Comparison of ENCODE assay signal across 8 cellular contexts in genomic region chr19:797528-798414, GRCh38. TPM values are rescaled to one million over a fixed set of nuclear protein-coding genes. Genes with fewer than 3 reads are reported as not detected.
DNase-seq lines count a peak whose midpoint lies in the region; ATAC-seq and TF ChIP-seq lines count a peak whose summit lies in the region.

No MANE protein-coding gene starts in this region.

- no peaks in the 10 kb centered on the region for H3K27me3 Mint-ChIP-seq in activated CD4-positive, alpha-beta T cell treated with anti-CD3 and anti-CD28 coated beads for 36 hours

- POLR2A ChIA-PET in activated CD4-positive, alpha-beta T cell treated with anti-CD3 and anti-CD28 coated beads for 36 hours (lab: Charles Lee), result interaction anchor here (0.7 to 1.4 kb wide), 3 partner anchors 10 to 471 kb away, joined by 4 to 6 read pairs (median 4); partner anchors contain the start of gene CIRBP

- no peaks in the 10 kb centered on the region for H3K9me3 Mint-ChIP-seq in activated CD4-positive, alpha-beta T cell treated with anti-CD3 and anti-CD28 coated beads for 36 hours (ENCODE audit: low read depth)

- CTCF ChIA-PET in activated CD4-positive, alpha-beta T cell treated with anti-CD3 and anti-CD28 coated beads for 36 hours (lab: Charles Lee), result no interaction called here

- H3K27ac Mint-ChIP-seq in activated CD4-positive, alpha-beta T cell treated with anti-CD3 and anti-CD28 coated beads for 36 hours, result peak overlapping the region; percentile 90

- H3K4me3 ChIP-seq in choroid plexus epithelial cell (ENCODE audit: low read depth, low read length), result peak overlapping the region; percentile 84

- peaks cover 32% of the 10 kb centered on the region for H3K4me1 Mint-ChIP-seq in activated CD4-positive, alpha-beta T cell treated with anti-CD3 and anti-CD28 coated beads for 36 hours

- intact Hi-C loops in activated CD4-positive, alpha-beta T cell treated with anti-CD3 and anti-CD28 coated beads for 36 hours (cut with DNase I, micrococcal nuclease), result loop anchor here (1.0 to 5.0 kb wide), 29 partner anchors 27 to 1065 kb away; partner anchors contain the start of genes RNF126 (in 2 of the 2), ARHGAP45 (in 1 of the 2), BSG (in 1 of the 2) and CDC34 (in 1 of the 2)
- intact Hi-C loops in left colon (cut with DNase I, micrococcal nuclease), result no loop called here

- in situ Hi-C loops in ACHN (cut with HindIII; ENCODE audit: low pct_ligation_motif_present, low pct_unique_long_range_greater_than_20kb, low sequenced_read_pairs), result no loop called here

- H3K36me3 Mint-ChIP-seq in activated CD4-positive, alpha-beta T cell treated with anti-CD3 and anti-CD28 coated beads for 36 hours (ENCODE audit: low read depth), result peaks cover 38% of the 10 kb centered on the region

- no peak for TF ChIP-seq CTCF in choroid plexus epithelial cell (conservative IDR thresholded peaks at IDR 0.05; ENCODE audit: low read depth, low read length)

- DNase-seq in ACHN, result peak; percentile 87
- peak; percentile 89 for DNase-seq in NCI-H226
- peak; percentile 95 for DNase-seq in activated CD4-positive, alpha-beta T cell treated with anti-CD3 and anti-CD28 coated beads for 36 hours
- peak; percentile 92 for DNase-seq in choroid plexus epithelial cell (ENCODE audit: low read depth)
- DNase-seq in left colon, result peak; percentile 86 to 93
- DNase-seq in stimulated activated CD4-positive, alpha-beta T cell treated with anti-CD3 and anti-CD28 coated beads, Interleukin-1b, Interleukin-23, amount 100 ng/mL, for 24 hours (ENCODE audit: low read depth in 4 of 4, low spot score in 1 of 4), result peak; percentile 60 to 87 (median 78)

- ATAC-seq in GM18873 (IDR thresholded peaks at IDR 0.05; ENCODE audit: low FRiP score, unreplicated experiment) (peak; percentile 0), HG03139 (IDR thresholded peaks at IDR 0.05; ENCODE audit: unreplicated experiment) (peak; percentile 36), left colon (peak; percentile 58)
- ATAC-seq in activated CD4-positive, alpha-beta T cell treated with anti-CD3 and anti-CD28 coated beads for 36 hours, result peak; percentile 21

- peak overlapping the region; percentile 93 for H3K4me3 Mint-ChIP-seq in activated CD4-positive, alpha-beta T cell treated with anti-CD3 and anti-CD28 coated beads for 36 hours

RNA-seq across cellular contexts. Expression of gene PTBP1, which starts 0.5 kb away (rescaled TPM):
- 100 to 1,000 TPM; 584 to 738 TPM for total RNA-seq in activated CD4-positive, alpha-beta T cell treated with anti-CD3 and anti-CD28 coated beads for 36 hours
- 100 to 1,000 TPM; 253 to 306 TPM for total RNA-seq in left colon

RNA-seq across cellular contexts. Expression of gene PLPPR3, which starts 24.0 kb away (rescaled TPM):
- total RNA-seq in activated CD4-positive, alpha-beta T cell treated with anti-CD3 and anti-CD28 coated beads for 36 hours, result not detected
- total RNA-seq in left colon, result not detected

RNA-seq across cellular contexts. Expression of gene AZU1, which starts 29.9 kb away (rescaled TPM):
- total RNA-seq in activated CD4-positive, alpha-beta T cell treated with anti-CD3 and anti-CD28 coated beads for 36 hours, result not detected
- total RNA-seq in left colon, result not detected

RNA-seq across cellular contexts. Expression of gene PRTN3, which starts 43.0 kb away (rescaled TPM):
- total RNA-seq in activated CD4-positive, alpha-beta T cell treated with anti-CD3 and anti-CD28 coated beads for 36 hours, result not detected
- not detected for total RNA-seq in left colon

RNA-seq across cellular contexts. Expression of gene MISP, which starts 46.9 kb away (rescaled TPM):
- under 1 TPM in 1 of 2 experiments, not detected in 1; 0.07 TPM for total RNA-seq in activated CD4-positive, alpha-beta T cell treated with anti-CD3 and anti-CD28 coated beads for 36 hours
- 100 to 1,000 TPM; 414 to 461 TPM for total RNA-seq in left colon

Comparison
In these comparisons a context has a peak if more than half of its experiments do, and no peak if none do; other contexts are left out.
1. Peak in every context shown above with its lines: DNase-seq, ATAC-seq and H3K4me3 ChIP-seq.
2. ATAC-seq: peak in every context shown above with its lines; median percentile 58 in left colon; 36 in HG03139; 21 in activated CD4-positive, alpha-beta T cell treated with anti-CD3 and anti-CD28 coated beads for 36 hours; 0 in GM18873.
3. intact Hi-C loops: an anchor here in activated CD4-positive, alpha-beta T cell treated with anti-CD3 and anti-CD28 coated beads for 36 hours (1.0 to 5.0 kb wide); none called in left colon.